Comparison of ENCODE assay signal across 8 cellular contexts in genomic region chr1:8202182-8202905, GRCh38.
DNase-seq lines count a peak whose midpoint lies in the region; ATAC-seq and TF ChIP-seq lines count a peak whose summit lies in the region.

No MANE protein-coding gene starts in this region.

- H3K27me3 ChIP-seq in mammary epithelial cell (ENCODE audit: insufficient read depth, low read length) = no peaks in the 10 kb centered on the region
- no peaks in the 10 kb centered on the region for H3K27me3 ChIP-seq in layer of hippocampus (ENCODE audit: control insufficient read depth, insufficient read depth, low read length)

- dilution Hi-C loops in mammary epithelial cell (cut with HindIII; ENCODE audit: low sequenced_read_pairs) = loop anchor here (5.0 kb wide), 1 partner anchor 190 kb away; no protein-coding TSS in a partner anchor

- intact Hi-C loops in mammary epithelial cell (cut with micrococcal nuclease) = no loop called here
- intact Hi-C loops in activated CD4-positive, alpha-beta T cell treated with anti-CD3 and anti-CD28 coated beads for 36 hours (cut with DNase I, micrococcal nuclease) = no loop called here

- no peaks in the 10 kb centered on the region for H3K9me3 ChIP-seq in mammary epithelial cell (replicated peaks; ENCODE audit: insufficient read depth, low read length)

- peak overlapping the region; percentile 80 for H3K4me3 Mint-ChIP-seq in HFFc6
- no peak overlapping the region for H3K4me3 Mint-ChIP-seq in activated CD4-positive, alpha-beta T cell treated with anti-CD3 and anti-CD28 coated beads for 36 hours

- H3K36me3 ChIP-seq in mammary epithelial cell (ENCODE audit: insufficient read depth, low read length) = no peaks in the 10 kb centered on the region

- H3K4me1 ChIP-seq in mammary epithelial cell (ENCODE audit: insufficient read depth, low read length) = peaks cover 53% of the 10 kb centered on the region

- WGBS in mammary epithelial cell (ENCODE audit: low coverage, missing lambda C conversion rate) = 2% methylated on average over 17 of the region's 19 CpGs

- peak overlapping the region; percentile 69 for H3K27ac ChIP-seq in mammary epithelial cell (ENCODE audit: insufficient read depth, low read depth, low read length)
- peak overlapping the region; percentile 44 for H3K27ac ChIP-seq in layer of hippocampus (ENCODE audit: low read depth, low read length)

- POLR2A ChIA-PET in activated CD4-positive, alpha-beta T cell treated with anti-CD3 and anti-CD28 coated beads for 36 hours (lab: Charles Lee) = interaction anchor here (0.7 kb wide), 1 partner anchor 558 kb away, joined by 3 read pairs; no protein-coding TSS in a partner anchor

- H3K79me2 ChIP-seq in mammary epithelial cell (ENCODE audit: insufficient read depth, low read length) = no peaks in the 10 kb centered on the region

- no peak for ATAC-seq in activated CD4-positive, alpha-beta T cell treated with anti-CD3 and anti-CD28 coated beads for 36 hours

- CTCF ChIA-PET in mammary epithelial cell (lab: Charles Lee; ENCODE audit: low non-redundant PET) = interaction anchor here (0.5 kb wide), 2 partner anchors 221 to 360 kb away, joined by 3 to 9 read pairs; no protein-coding TSS in a partner anchor
- CTCF ChIA-PET in activated CD4-positive, alpha-beta T cell treated with anti-CD3 and anti-CD28 coated beads for 36 hours (lab: Charles Lee) = no interaction called here

- H3K27ac Mint-ChIP-seq in HFFc6 = peak overlapping the region; percentile 83
- no peak overlapping the region for H3K27ac Mint-ChIP-seq in activated CD4-positive, alpha-beta T cell treated with anti-CD3 and anti-CD28 coated beads for 36 hours

- H3K9me3 Mint-ChIP-seq in HFFc6 = no peaks in the 10 kb centered on the region
- H3K9me3 Mint-ChIP-seq in activated CD4-positive, alpha-beta T cell treated with anti-CD3 and anti-CD28 coated beads for 36 hours (ENCODE audit: low read depth) = no peaks in the 10 kb centered on the region

- DNase-seq in HFFc6 = peak; percentile 57
- DNase-seq in mammary epithelial cell = peak; percentile 74
- peak; percentile 73 for DNase-seq in stromal cell of bone marrow (ENCODE audit: low read depth)
- DNase-seq in midbrain (lab: John Stamatoyannopoulos, UW) = no peak
- no peak for DNase-seq in stimulated activated CD4-positive, alpha-beta T cell treated with anti-CD3 and anti-CD28 coated beads, Interleukin-1b, Interleukin-23, amount 100 ng/mL, for 48 hours
- DNase-seq in activated CD4-positive, alpha-beta T cell treated with anti-CD3 and anti-CD28 coated beads for 36 hours = no peak
- no peak for DNase-seq in NCI-H2171 (lab: John Stamatoyannopoulos, UW)

- peaks cover 54% of the 10 kb centered on the region for H3K4me1 Mint-ChIP-seq in HFFc6 (ENCODE audit: low read depth)
- peaks cover 6% of the 10 kb centered on the region for H3K4me1 Mint-ChIP-seq in activated CD4-positive, alpha-beta T cell treated with anti-CD3 and anti-CD28 coated beads for 36 hours

- no TSS peak for BruUV-seq in mammary epithelial cell (replicated peaks; lab: Mats Ljungman, UMichigan)

- in situ Hi-C loops in mammary epithelial cell (cut with MboI; ENCODE audit: low sequenced_read_pairs in 2 of 2) = no loop called here

- no peaks in the 10 kb centered on the region for H3K36me3 Mint-ChIP-seq in HFFc6 (ENCODE audit: low read depth)
- no peaks in the 10 kb centered on the region for H3K36me3 Mint-ChIP-seq in activated CD4-positive, alpha-beta T cell treated with anti-CD3 and anti-CD28 coated beads for 36 hours (ENCODE audit: low read depth)

- H4K20me1 ChIP-seq in mammary epithelial cell (ENCODE audit: insufficient read depth, low read length) = no peaks in the 10 kb centered on the region

- peak overlapping the region; percentile 33 for H2AFZ ChIP-seq in mammary epithelial cell (ENCODE audit: low read depth, low read length)

- peak overlapping the region; percentile 39 for H3K9ac ChIP-seq in mammary epithelial cell (ENCODE audit: insufficient read depth, low read length)

- no peak for TF ChIP-seq CTCF in HFFc6 (IDR thresholded peaks at IDR 0.05)
- TF ChIP-seq CTCF in mammary epithelial cell (conservative IDR thresholded peaks at IDR 0.05 in 1 of 2, IDR thresholded peaks at IDR 0.05 in 1 of 2; ENCODE audit: extremely low read depth in 1 of 2, insufficient read depth in 1 of 2, low read depth in 1 of 2, low read length in 2 of 2) = no peak

- H3K4me3 ChIP-seq in mammary epithelial cell (replicated peaks in 1 of 3; ENCODE audit: insufficient read depth in 1 of 3, low read depth in 2 of 3, low read length in 3 of 3) = peak overlapping the region in 1 of 3 experiments; percentile 3

- H3K4me2 ChIP-seq in mammary epithelial cell (ENCODE audit: insufficient read depth, low read depth, low read length) = peak overlapping the region; percentile 68

- peaks cover 3% of the 10 kb centered on the region for H3K27me3 Mint-ChIP-seq in HFFc6 (ENCODE audit: insufficient read depth)
- H3K27me3 Mint-ChIP-seq in activated CD4-positive, alpha-beta T cell treated with anti-CD3 and anti-CD28 coated beads for 36 hours = no peaks in the 10 kb centered on the region

Comparison
In these comparisons a context has a peak if more than half of its experiments do, and no peak if none do; other contexts are left out.
1. DNase-seq: peak in HFFc6 (single experiment), mammary epithelial cell (single experiment) and stromal cell of bone marrow (single experiment); none in midbrain (single experiment), stimulated activated CD4-positive, alpha-beta T cell treated with anti-CD3 and anti-CD28 coated beads, Interleukin-1b, Interleukin-23, amount 100 ng/mL, for 48 hours (single experiment), activated CD4-positive, alpha-beta T cell treated with anti-CD3 and anti-CD28 coated beads for 36 hours (single experiment) and NCI-H2171 (single experiment).